In the genomic region with DNA sequence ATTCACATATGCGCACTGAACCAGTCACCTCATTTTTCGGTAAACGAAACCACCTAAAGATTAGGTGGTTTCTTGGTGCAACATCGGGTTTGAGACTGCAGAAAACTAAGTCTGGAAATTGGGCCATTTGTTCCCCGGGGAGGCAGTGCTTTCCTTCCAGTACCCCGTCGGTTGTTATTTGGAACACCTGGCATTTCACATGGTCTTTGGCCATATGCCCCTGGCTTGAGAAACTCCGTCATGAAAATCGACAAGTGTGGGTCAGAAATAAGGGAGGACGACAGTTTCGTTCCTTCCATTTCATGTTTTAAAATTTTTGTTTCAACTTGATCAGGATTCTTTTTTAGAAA, we compare ENCODE assay signal across 9 cellular contexts. TPM values are rescaled to one million over a fixed set of nuclear protein-coding genes. Genes with fewer than 3 reads are reported as not detected.
A peak's percentile ranks its signal among the peaks of the same experiment; 100 is the strongest.
DNase-seq lines count a peak whose midpoint lies in the region; FAIRE-seq and TF ChIP-seq lines count a peak whose summit lies in the region.
"Had no signal": no experiment of that assay in that cellular context is flagged by ENCODE, and none has a peak within 500 bp of the region (broad histone marks: within the 10 kb centered on the region; RNA-seq: fewer than 3 reads in every experiment).

No MANE protein-coding gene starts in this region.

- no peak for TF ChIP-seq POLR2A in stomach (IDR thresholded peaks at IDR 0.05)

- H3K27ac Mint-ChIP-seq in astrocyte (ENCODE audit: unreplicated experiment), result no peak overlapping the region

- FAIRE-seq in astrocyte (lab: Jason Lieb, UNC) (no peak), kidney (lab: Jason Lieb, UNC) (no peak)

- H3K4me3 Mint-ChIP-seq in astrocyte (ENCODE audit: unreplicated experiment), result peak overlapping the region; percentile 60

- no peak overlapping the region for H3K27ac ChIP-seq in HUES64 (ENCODE audit: low read depth, low read length)
- H3K27ac ChIP-seq in astrocyte (ENCODE audit: low read depth, low read length), result no peak overlapping the region
- H3K27ac ChIP-seq in kidney (ENCODE audit: low read depth in 2 of 2, low read length in 2 of 2), result peak overlapping the region; percentile 33 to 78
- H3K27ac ChIP-seq in stomach, result peak overlapping the region in 4 of 5 donors; percentile 84 to 89 (median 88)

- H3K27me3 ChIP-seq in HUES64 (ENCODE audit: insufficient read depth, low read length) (peaks cover 67% of the 10 kb centered on the region), astrocyte (ENCODE audit: insufficient read depth, low read length) (peaks cover 43% of the 10 kb centered on the region), stomach (peaks cover 0 to 23% (median 11%) of the 10 kb centered on the region in 3 donors)

- peak overlapping the region; percentile 98 for H3K4me2 ChIP-seq in astrocyte (ENCODE audit: low read length)

- H3K9me3 ChIP-seq in HUES64 (ENCODE audit: insufficient read depth, low read depth, low read length) (no peaks in the 10 kb centered on the region), astrocyte (ENCODE audit: insufficient read depth, low read depth, low read length) (no peaks in the 10 kb centered on the region), kidney (ENCODE audit: control insufficient read depth in 1 of 2, low read length in 2 of 2) (no peaks in the 10 kb centered on the region), stomach (no peaks in the 10 kb centered on the region)

- no peaks in the 10 kb centered on the region for H3K36me3 Mint-ChIP-seq in astrocyte (ENCODE audit: low read depth, unreplicated experiment)

- DNase-seq in astrocyte (ENCODE audit: low read depth) (no peak), kidney (no peak), stomach (no peak), HPDE6-E6E7 (ENCODE audit: extremely low spot score) (no peak), GOT3 (lab: John Stamatoyannopoulos, UW) (no peak), NCI-H82 (lab: John Stamatoyannopoulos, UW) (no peak)
- DNase-seq in NK-92 treated with Interleukin-12 subunit alpha and Interleukin-12 subunit beta, amount 100 ng/mL, for 24 hours (lab: John Stamatoyannopoulos, UW), result no peak
- DNase-seq: NCI-H187 treated with DMSO at 0.1 percent for 48 hours had no signal

- no peak for TF ChIP-seq EP300 in stomach (IDR thresholded peaks at IDR 0.05)

- WGBS in HUES64, result 57% methylated on average over 11 of the region's 11 CpGs
- WGBS in stomach, 5 donors, result 31 to 63% (median 42%) methylated on average over 11 of the region's 11 CpGs

- H3K36me3 ChIP-seq in HUES64 (ENCODE audit: insufficient read depth, low read length), result no peaks in the 10 kb centered on the region
- no peaks in the 10 kb centered on the region for H3K36me3 ChIP-seq in astrocyte (ENCODE audit: insufficient read depth, low read length)
- no peaks in the 10 kb centered on the region for H3K36me3 ChIP-seq in kidney (ENCODE audit: control insufficient read depth in 1 of 2, insufficient read depth in 2 of 2, low read length in 2 of 2)
- peaks cover 0 to 3% (median 0%) of the 10 kb centered on the region in 4 donors for H3K36me3 ChIP-seq in stomach

- H3K9ac ChIP-seq in HUES64 (ENCODE audit: low read depth, low read length) (no peak overlapping the region), astrocyte (ENCODE audit: low read length) (no peak overlapping the region), kidney (ENCODE audit: low read length in 2 of 2) (peak overlapping the region in 1 of 2 donors; percentile 74)

- H3K4me3 ChIP-seq in HUES64 (ENCODE audit: low read length) (peak overlapping the region; percentile 66), astrocyte (ENCODE audit: insufficient read depth, low read depth, low read length) (peak overlapping the region; percentile 54), kidney (ENCODE audit: low read length in 2 of 2) (peak overlapping the region; percentile 54 to 75), stomach (peak overlapping the region; percentile 65 to 76 (median 72))

- no peaks in the 10 kb centered on the region for H4K20me1 ChIP-seq in astrocyte (ENCODE audit: insufficient read depth, low read length)

- TF ChIP-seq CTCF in astrocyte (IDR thresholded peaks at IDR 0.05; ENCODE audit: insufficient read depth, low read depth, low read length) (no peak), kidney (IDR thresholded peaks at IDR 0.05; ENCODE audit: borderline replicate concordance, extremely low read depth, insufficient read depth) (no peak), stomach (IDR thresholded peaks at IDR 0.05) (no peak)

- intact Hi-C loops in kidney (cut with DNase I) (no loop called here), stomach (cut with DNase I; ENCODE audit: low total_unique reads) (no loop called here)

- no peaks in the 10 kb centered on the region for H3K79me2 ChIP-seq in astrocyte (ENCODE audit: insufficient read depth, low read length)

- H3K4me1 ChIP-seq in HUES64 (ENCODE audit: insufficient read depth, low read length) (no peaks in the 10 kb centered on the region; the same call in 1 of the 2 replicates), astrocyte (ENCODE audit: insufficient read depth, low read length) (peaks cover 12% of the 10 kb centered on the region), kidney (ENCODE audit: control insufficient read depth in 1 of 2, insufficient read depth in 1 of 2, low read depth in 1 of 2, low read length in 2 of 2) (peaks cover 0 to 3% of the 10 kb centered on the region in 2 donors), stomach (peaks cover 13 to 51% (median 47%) of the 10 kb centered on the region in 4 donors)

- H3K9me3 Mint-ChIP-seq in astrocyte (ENCODE audit: unreplicated experiment), result no peaks in the 10 kb centered on the region

- H3K27me3 Mint-ChIP-seq in astrocyte (ENCODE audit: low read depth, unreplicated experiment), result peaks cover 14% of the 10 kb centered on the region

- peaks cover 9% of the 10 kb centered on the region for H3K4me1 Mint-ChIP-seq in astrocyte (ENCODE audit: low read depth, unreplicated experiment)

- H2AFZ ChIP-seq in astrocyte (ENCODE audit: low read depth, low read length), result no peak overlapping the region

RNA-seq across cellular contexts. Expression of a gene that starts 0.5 kb away (rescaled TPM):
- polyA plus RNA-seq in HUES64 (2013, experiment 1 of 2), result 6.5 TPM
- 9.9 TPM for polyA plus RNA-seq in HUES64 (2013, experiment 2 of 2)
- total RNA-seq in astrocyte, result 5.1 and 5.4 TPM in 2 replicates
- total RNA-seq in kidney, result 79.5 TPM
- polyA plus RNA-seq in kidney (ENCODE audit: insufficient read depth, low read depth, low replicate concordance), result 421 TPM
- total RNA-seq in stomach, result 100 to 1,000 TPM in 1 of 5 donors, 10 to 100 TPM in 4; 30.4 to 110 (median 53.3) TPM
- 10 to 100 TPM; 22.6 to 68.7 (median 52.8) TPM for polyA plus RNA-seq in stomach

Comparison
In these comparisons a context has a peak if more than half of its experiments do, and no peak if none do; other contexts are left out.
1. H3K27ac ChIP-seq: peak in kidney (2 of 2) and stomach (4 of 5); none in HUES64 (single experiment) and astrocyte (single experiment).
2. Peak in every context shown above with its lines, with median percentiles within 50 percentile points of each other: H3K4me3 ChIP-seq.